Comparison of ENCODE assay signal across 34 cellular contexts in genomic region chr3:171439996-171440395, GRCh38.
"Had no signal": no experiment of that assay in that cellular context is flagged by ENCODE, and none has a peak within 500 bp of the region (broad histone marks: within the 10 kb centered on the region; RNA-seq: fewer than 3 reads in every experiment).

No MANE protein-coding gene starts in this region.

- DNase-seq: activated CD4-positive, alpha-beta T cell treated with anti-CD3 and anti-CD28 coated beads for 48 hours; activated CD4-positive, alpha-beta T cell treated with anti-CD3 and anti-CD28 coated beads, Interleukin-2, amount 50 U/mL, for 48 hours; activated CD8-positive, alpha-beta memory T cell treated with anti-CD3 and anti-CD28 coated beads for 24 hours; activated gamma-delta T cell treated with Interleukin-2 at 50 U/mL for 16 hours; anterior cingulate cortex; cerebellar nuclear complex; colonic mucosa; effector CD8-positive, alpha-beta T cell; esophagus squamous epithelium; foreskin melanocyte; heart right ventricle; left lung; lower lobe of right lung; nucleus accumbens; pancreas; retina; sigmoid colon; small intestine; stimulated activated CD4-positive, alpha-beta T cell treated with anti-CD3 and anti-CD28 coated beads, Interleukin-1b, Interleukin-23, amount 100 ng/mL, for 48 hours; stimulated activated CD4-positive, alpha-beta T cell treated with anti-CD3 and anti-CD28 coated beads, Interleukin-4, amount 100 ng/mL, for 4 hours; stimulated activated CD8-positive, alpha-beta memory T cell treated with anti-CD3 and anti-CD28 coated beads, Interleukin-4, amount 100 ng/mL, for 48 hours; stimulated activated naive B cell treated with anti-CD40 and anti-IgM and Interleukin-4, amounts not matched to agents 10 μg/mL and 1 μg/mL and 100 μg/mL, for 72 hours; stomach; T-helper 9 cell; thyroid gland had no signal

- H3K4me1 ChIP-seq: colonic mucosa, left lung, lower lobe of right lung, pancreas, prostate gland, thyroid gland, vagina had no signal

- H3K9me3 Mint-ChIP-seq: activated naive CD4-positive, alpha-beta T cell treated with anti-CD3 and anti-CD28 coated beads, Interleukin-2, amount 50 U/mL, for 72 hours; stimulated activated naive B cell treated with anti-CD40 and anti-IgM and Interleukin-4, amounts not matched to agents 10 μg/mL and 1 μg/mL and 100 μg/mL, for 72 hours had no signal

- H3K27me3 ChIP-seq: colonic mucosa, esophagus squamous epithelium, heart right ventricle, left lung, pancreas, sigmoid colon, stomach, thyroid gland, upper lobe of left lung, vagina had no signal

- H3K27ac ChIP-seq: colonic mucosa, epithelial cell of prostate, esophagus squamous epithelium, heart right ventricle, left lung, lower lobe of right lung, pancreas, prostate gland, sigmoid colon, stomach, thyroid gland, upper lobe of left lung, vagina, VCaP had no signal

- H3K27me3 Mint-ChIP-seq: stimulated activated naive B cell treated with anti-CD40 and anti-IgM and Interleukin-4, amounts not matched to agents 10 μg/mL and 1 μg/mL and 100 μg/mL, for 72 hours had no signal

- H3K36me3 Mint-ChIP-seq: stimulated activated naive B cell treated with anti-CD40 and anti-IgM and Interleukin-4, amounts not matched to agents 10 μg/mL and 1 μg/mL and 100 μg/mL, for 72 hours had no signal

- H3K4me3 Mint-ChIP-seq: stimulated activated naive B cell treated with anti-CD40 and anti-IgM and Interleukin-4, amounts not matched to agents 10 μg/mL and 1 μg/mL and 100 μg/mL, for 72 hours had no signal

- FAIRE-seq: endometrium, pancreas, small intestine, TTC549 had no signal

- H3K9me3 ChIP-seq: colonic mucosa, esophagus squamous epithelium, heart right ventricle, left lung, lower lobe of right lung, pancreas, prostate gland, sigmoid colon, stomach, thyroid gland, upper lobe of left lung, vagina had no signal

- H3K36me3 ChIP-seq: colonic mucosa, esophagus squamous epithelium, heart right ventricle, left lung, lower lobe of right lung, pancreas, prostate gland, sigmoid colon, stomach, thyroid gland, upper lobe of left lung, vagina had no signal

- H3K4me3 ChIP-seq: colonic mucosa, esophagus squamous epithelium, heart right ventricle, left lung, lower lobe of right lung, pancreas, prostate gland, sigmoid colon, stomach, thyroid gland, upper lobe of left lung, vagina had no signal

- H3K4me1 Mint-ChIP-seq: stimulated activated naive B cell treated with anti-CD40 and anti-IgM and Interleukin-4, amounts not matched to agents 10 μg/mL and 1 μg/mL and 100 μg/mL, for 72 hours had no signal

- H3K27ac Mint-ChIP-seq: activated naive CD4-positive, alpha-beta T cell treated with anti-CD3 and anti-CD28 coated beads, Interleukin-2, amount 50 U/mL, for 72 hours; stimulated activated naive B cell treated with anti-CD40 and anti-IgM and Interleukin-4, amounts not matched to agents 10 μg/mL and 1 μg/mL and 100 μg/mL, for 72 hours had no signal

- ATAC-seq: activated CD4-positive, CD25-positive, alpha-beta regulatory T cell treated with anti-CD3 and anti-CD28 coated beads, Interleukin-2, amount 50 U/mL, for 24 hours; activated naive CD4-positive, alpha-beta T cell treated with anti-CD3 and anti-CD28 coated beads, Interleukin-2, amount 50 U/mL, for 72 hours; heart right ventricle; left lung; lower lobe of right lung; pancreas; stimulated activated naive B cell treated with anti-CD40 and anti-IgM and Interleukin-4, amounts not matched to agents 10 μg/mL and 1 μg/mL and 100 μg/mL, for 72 hours had no signal
